1 cellular context compared by ENCODE assay signal in genomic region chr21:43701936-43702784, GRCh38.
TF ChIP-seq lines count a peak whose summit lies in the region.

No MANE protein-coding gene starts in this region.

TF ChIP-seq in IMR-90, 13 proteins besides CTCF, POLR2A, EP300 and RAD21:
- TF ChIP-seq CEBPB (IDR thresholded peaks at IDR 0.05; ENCODE audit: low read depth, low read length) (no peak), MAZ (IDR thresholded peaks at IDR 0.05; ENCODE audit: borderline replicate concordance, low read depth, low read length) (no peak), NFE2L2 (IDR thresholded peaks at IDR 0.05; ENCODE audit: low read depth, low read length) (no peak), RFX5 (IDR thresholded peaks at IDR 0.05; ENCODE audit: low read depth, low read length) (no peak), MAFK (IDR thresholded peaks at IDR 0.05; ENCODE audit: low read depth, low read length) (no peak), BHLHE40 (IDR thresholded peaks at IDR 0.05; ENCODE audit: low read depth, low read length) (no peak), MXI1 (IDR thresholded peaks at IDR 0.05; ENCODE audit: borderline replicate concordance, low read depth, low read length) (no peak), FOS (IDR thresholded peaks at IDR 0.05; ENCODE audit: low read depth, low read length) (no peak), ELK1 (IDR thresholded peaks at IDR 0.05; ENCODE audit: borderline replicate concordance, low read depth, low read length) (no peak), SMC3 (IDR thresholded peaks at IDR 0.05; ENCODE audit: low read depth, low read length) (no peak)
